ENCODE assay signal across 28 cellular contexts in the genomic region with DNA sequence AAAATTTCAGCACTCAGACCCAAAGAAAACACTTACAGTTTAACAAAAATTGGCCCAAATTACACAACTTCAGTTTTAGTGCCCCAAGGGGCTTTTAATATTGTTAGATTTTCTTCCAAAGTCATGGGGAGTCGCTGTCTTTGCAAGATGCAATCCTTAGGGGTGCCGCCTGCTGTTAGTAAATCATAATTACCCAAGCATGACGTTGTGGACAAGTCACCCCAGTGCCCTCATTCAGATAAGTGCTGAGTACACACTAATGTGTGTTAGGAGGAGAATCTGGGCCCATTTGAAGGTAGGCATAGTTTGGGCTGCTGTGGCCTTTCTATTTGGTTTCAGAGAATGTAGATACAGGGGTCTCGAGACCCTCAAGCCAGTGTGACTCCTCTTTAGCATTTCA.
"Had no signal": no experiment of that assay in that cellular context is flagged by ENCODE, and none has a peak within 500 bp of the region (broad histone marks: within the 10 kb centered on the region; RNA-seq: fewer than 3 reads in every experiment).

No MANE protein-coding gene starts in this region.

- H3K4me1 Mint-ChIP-seq: nephron; neural crest cell; stimulated activated memory B cell treated with anti-CD40 and anti-IgM and Interleukin-4, amounts not matched to agents 10 μg/mL and 1 μg/mL and 100 μg/mL, for 72 hours; stimulated activated naive CD8-positive, alpha-beta T cell treated with anti-CD3 and anti-CD28 coated beads, Interleukin-15, amount 100 ng/mL, for 72 hours had no signal

- H3K27ac Mint-ChIP-seq: naive thymus-derived CD8-positive, alpha-beta T cell; nephron; stimulated activated memory B cell treated with anti-CD40 and anti-IgM and Interleukin-4, amounts not matched to agents 10 μg/mL and 1 μg/mL and 100 μg/mL, for 72 hours; stimulated activated naive CD8-positive, alpha-beta T cell treated with anti-CD3 and anti-CD28 coated beads, Interleukin-15, amount 100 ng/mL, for 72 hours; type B pancreatic cell had no signal

- H3K27me3 Mint-ChIP-seq: stimulated activated naive CD8-positive, alpha-beta T cell treated with anti-CD3 and anti-CD28 coated beads, Interleukin-15, amount 100 ng/mL, for 72 hours; type B pancreatic cell had no signal

- H3K4me3 Mint-ChIP-seq: naive thymus-derived CD8-positive, alpha-beta T cell; nephron; neural crest cell; stimulated activated memory B cell treated with anti-CD40 and anti-IgM and Interleukin-4, amounts not matched to agents 10 μg/mL and 1 μg/mL and 100 μg/mL, for 72 hours; stimulated activated naive CD8-positive, alpha-beta T cell treated with anti-CD3 and anti-CD28 coated beads, Interleukin-15, amount 100 ng/mL, for 72 hours; type B pancreatic cell had no signal

- DNase-seq: hippocampal formation; kidney; left colon; left lung; lower lobe of right lung; mammary epithelial cell; mesenchymal stem cell; naive thymus-derived CD8-positive, alpha-beta T cell; ovary; retina; right cardiac atrium; sigmoid colon; small intestine; spleen; stimulated activated CD4-positive, alpha-beta T cell treated with anti-CD3 and anti-CD28 coated beads, Interleukin-2, amount 100 ng/mL, for 48 hours; stimulated activated CD4-positive, alpha-beta T cell treated with anti-CD3 and anti-CD28 coated beads, Interleukin-4, amount 100 ng/mL, for 4 hours; stimulated activated CD8-positive, alpha-beta memory T cell treated with anti-CD3 and anti-CD28 coated beads, Interleukin-4, amount 100 ng/mL, for 48 hours; stimulated activated naive CD4-positive, alpha-beta T cell treated with Interleukin-2 at 50 U/mL for 16 hours; stimulated activated naive CD8-positive, alpha-beta T cell treated with anti-CD3 and anti-CD28 coated beads, Interleukin-15, amount 100 ng/mL, for 72 hours; substantia nigra; uterus had no signal

- H3K36me3 Mint-ChIP-seq: naive thymus-derived CD8-positive, alpha-beta T cell; stimulated activated memory B cell treated with anti-CD40 and anti-IgM and Interleukin-4, amounts not matched to agents 10 μg/mL and 1 μg/mL and 100 μg/mL, for 72 hours; type B pancreatic cell had no signal

- H3K4me1 ChIP-seq: lower lobe of right lung, prostate gland, sigmoid colon, spleen, tibial nerve, uterus had no signal

- H3K27me3 ChIP-seq: left lung, neutrophil, ovary, sigmoid colon, spleen, tibial nerve, uterus had no signal

- H3K9me3 ChIP-seq: left lung, lower lobe of right lung, neutrophil, ovary, prostate gland, sigmoid colon, tibial nerve, uterus had no signal

- H3K9me3 Mint-ChIP-seq: naive thymus-derived CD8-positive, alpha-beta T cell; nephron; neural crest cell; stimulated activated memory B cell treated with anti-CD40 and anti-IgM and Interleukin-4, amounts not matched to agents 10 μg/mL and 1 μg/mL and 100 μg/mL, for 72 hours; stimulated activated naive CD8-positive, alpha-beta T cell treated with anti-CD3 and anti-CD28 coated beads, Interleukin-15, amount 100 ng/mL, for 72 hours; type B pancreatic cell had no signal

- H3K36me3 ChIP-seq: left lung, lower lobe of right lung, neutrophil, ovary, prostate gland, sigmoid colon, spleen, tibial nerve, uterus had no signal

- ATAC-seq: left colon; left lung; lower lobe of right lung; naive thymus-derived CD8-positive, alpha-beta T cell; right cardiac atrium; stimulated activated memory B cell treated with anti-CD40 and anti-IgM and Interleukin-4, amounts not matched to agents 10 μg/mL and 1 μg/mL and 100 μg/mL, for 72 hours; stimulated activated naive CD8-positive, alpha-beta T cell treated with anti-CD3 and anti-CD28 coated beads, Interleukin-15, amount 100 ng/mL, for 72 hours had no signal

- H3K27ac ChIP-seq: left lung, lower lobe of right lung, neutrophil, ovary, prostate gland, sigmoid colon, spleen, uterus had no signal

- H3K4me3 ChIP-seq: left lung, lower lobe of right lung, ovary, prostate gland, sigmoid colon, spleen, tibial nerve, uterus had no signal
